Comparison of ENCODE assay signal across 11 cellular contexts in genomic region chr12:617304-617915, GRCh38. TPM values are rescaled to one million over a fixed set of nuclear protein-coding genes. Genes with fewer than 3 reads are reported as not detected.
DNase-seq lines count a peak whose midpoint lies in the region; ATAC-seq and TF ChIP-seq lines count a peak whose summit lies in the region.
"Had no signal": no experiment of that assay in that cellular context is flagged by ENCODE, and none has a peak within 500 bp of the region (broad histone marks: within the 10 kb centered on the region; RNA-seq: fewer than 3 reads in every experiment).

No MANE protein-coding gene starts in this region.

- H3K27me3 Mint-ChIP-seq in T-helper 17 cell (no peaks in the 10 kb centered on the region), osteocyte (ENCODE audit: unreplicated experiment) (no peaks in the 10 kb centered on the region)

- H3K9me3 Mint-ChIP-seq in osteocyte (ENCODE audit: unreplicated experiment) = no peaks in the 10 kb centered on the region

- H3K4me3 ChIP-seq in heart left ventricle (peak overlapping the region in 1 of 12 donors; percentile 8), trophoblast cell (ENCODE audit: low read depth, low read length) (no peak overlapping the region)
- H3K4me3 ChIP-seq: thyroid gland had no signal

- 32 to 48% (median 45%) methylated on average over 9 to 14 of the region's 14 CpGs for WGBS in heart left ventricle, 4 donors
- WGBS in trophoblast cell (ENCODE audit: extremely low coverage, insufficient coverage, insufficient read length) = no CpG with 5 or more reads among the region's 14 CpGs

- no peak overlapping the region for H2BK12ac ChIP-seq in trophoblast cell (ENCODE audit: low read length)

- H3K36me3 Mint-ChIP-seq in T-helper 17 cell (ENCODE audit: low read depth) (no peaks in the 10 kb centered on the region), osteocyte (ENCODE audit: unreplicated experiment) (no peaks in the 10 kb centered on the region)

- H3K4me2 ChIP-seq in trophoblast cell (ENCODE audit: low read length) = no peak overlapping the region

- no peak overlapping the region for H2BK5ac ChIP-seq in trophoblast cell (ENCODE audit: low read depth, low read length, poor library complexity)

- no peaks in the 10 kb centered on the region for H3K79me2 ChIP-seq in trophoblast cell (ENCODE audit: control insufficient read depth, insufficient read depth, low read length, poor library complexity)

- H3K23ac ChIP-seq in trophoblast cell (ENCODE audit: low read length) = no peak overlapping the region

- H3K36me3 ChIP-seq in heart left ventricle (no peaks in the 10 kb centered on the region), trophoblast cell (ENCODE audit: control insufficient read depth in 1 of 2, insufficient read depth in 2 of 2, low read length in 2 of 2) (no peaks in the 10 kb centered on the region)
- H3K36me3 ChIP-seq: thyroid gland had no signal

- TF ChIP-seq CTCF in heart left ventricle (IDR thresholded peaks at IDR 0.05) (no peak), osteocyte (IDR thresholded peaks at IDR 0.05) (no peak)

- no peak overlapping the region for H3K9ac ChIP-seq in trophoblast cell (ENCODE audit: low read length)

- no peak overlapping the region for H3K4me3 Mint-ChIP-seq in T-helper 17 cell
- H3K4me3 Mint-ChIP-seq in osteocyte (ENCODE audit: unreplicated experiment) = no peak overlapping the region

- no peak overlapping the region for H4K8ac ChIP-seq in trophoblast cell (ENCODE audit: low read depth, low read length)

- peak in 1 of 2 donors; percentile 43 for TF ChIP-seq POLR2A in heart left ventricle (IDR thresholded peaks at IDR 0.05)

- peak overlapping the region; percentile 8 for H3K18ac ChIP-seq in trophoblast cell (ENCODE audit: low read length)

- H3K27ac ChIP-seq in heart left ventricle (peak overlapping the region; percentile 16 to 82 (median 60)), trophoblast cell (ENCODE audit: low read depth, low read length) (peak overlapping the region; percentile 31)
- H3K27ac ChIP-seq: thyroid gland had no signal

- peaks cover 8 to 93% (median 40%) of the 10 kb centered on the region in 12 donors for H3K4me1 ChIP-seq in heart left ventricle
- peaks cover 0 to 6% of the 10 kb centered on the region in 2 experiments for H3K4me1 ChIP-seq in trophoblast cell (ENCODE audit: control insufficient read depth in 1 of 2, insufficient read depth in 2 of 2, low read length in 2 of 2)

- intact Hi-C loops in heart left ventricle (cut with DNase I) = no loop called here

- H3K27ac Mint-ChIP-seq in T-helper 17 cell (peak overlapping the region; percentile 29), osteocyte (ENCODE audit: unreplicated experiment) (no peak overlapping the region)

- H3K9me3 ChIP-seq in T-helper 17 cell (ENCODE audit: control insufficient read depth, low read length, poor library complexity, severe bottlenecking) (no peaks in the 10 kb centered on the region), heart left ventricle (no peaks in the 10 kb centered on the region), trophoblast cell (ENCODE audit: insufficient read depth, low read depth, low read length) (no peaks in the 10 kb centered on the region)
- H3K9me3 ChIP-seq: thyroid gland had no signal

- H3K4me1 Mint-ChIP-seq in T-helper 17 cell (peaks cover 12% of the 10 kb centered on the region), osteocyte (ENCODE audit: unreplicated experiment) (peaks cover 19% of the 10 kb centered on the region)

- H3K79me1 ChIP-seq in trophoblast cell (ENCODE audit: low read length) = peaks cover 5% of the 10 kb centered on the region

- H3K4ac ChIP-seq in trophoblast cell (ENCODE audit: low read depth, low read length) = no peak overlapping the region

- ATAC-seq in T-helper 17 cell (no peak), heart left ventricle (peak; percentile 27 to 59 (median 36))

- H3K27me3 ChIP-seq in heart left ventricle = no peaks in the 10 kb centered on the region
- H3K27me3 ChIP-seq in trophoblast cell (ENCODE audit: insufficient read depth, low read length) = no peaks in the 10 kb centered on the region
- H3K27me3 ChIP-seq: thyroid gland had no signal

- no peak overlapping the region for H3K14ac ChIP-seq in trophoblast cell (ENCODE audit: low read length)

- H4K91ac ChIP-seq in trophoblast cell (ENCODE audit: low read depth, low read length) = peak overlapping the region; percentile 7

- H2BK120ac ChIP-seq in trophoblast cell (ENCODE audit: insufficient read depth, low read length, poor library complexity) = no peak overlapping the region

- DNase-seq in ELF-1 (ENCODE audit: low read depth, low spot score) (peak; percentile 92), T-helper 17 cell (no peak), heart left ventricle (peak; percentile 36 to 83 (median 73)), trophoblast cell (peak in 1 of 2 donors; percentile 24), osteocyte (ENCODE audit: extremely low spot score, unreplicated experiment) (no peak), NCI-H2171 (lab: John Stamatoyannopoulos, UW) (no peak), NCI-H2029 (lab: John Stamatoyannopoulos, UW) (no peak)
- no peak for DNase-seq in stimulated activated CD4-positive, alpha-beta T cell treated with anti-CD3 and anti-CD28 coated beads, Interleukin-1b, Interleukin-23, amount 100 ng/mL, for 48 hours
- DNase-seq: activated CD4-positive, alpha-beta T cell treated with anti-CD3 and anti-CD28 coated beads for 1 hour; stimulated activated CD4-positive, alpha-beta T cell treated with anti-CD3 and anti-CD28 coated beads, Interleukin-4, amount 100 ng/mL, for 24 hours; thyroid gland had no signal

- no peak overlapping the region for H2AK5ac ChIP-seq in trophoblast cell (ENCODE audit: low read length)

- no peak overlapping the region for H4K12ac ChIP-seq in trophoblast cell (ENCODE audit: low read depth, low read length)

- H2AFZ ChIP-seq in trophoblast cell (ENCODE audit: insufficient read depth, low read length, poor library complexity) = no peak overlapping the region

RNA-seq across cellular contexts. Expression of gene NINJ2, which starts 45.8 kb away (rescaled TPM):
- total RNA-seq in T-helper 17 cell = 1 to 10 TPM; 6.1 to 6.3 TPM
- 1 to 10 TPM; 2.8 to 9.1 (median 5.2) TPM for total RNA-seq in heart left ventricle
- polyA plus RNA-seq in heart left ventricle = 10 to 100 TPM in 1 of 2 donors, 1 to 10 TPM in 1; 4.2 to 15.0 TPM
- polyA plus RNA-seq in trophoblast cell (2013) = 0.12 and 0.21 TPM in 2 replicates
- 1.3 and 2.3 TPM in 2 replicates for total RNA-seq in osteocyte

Comparison
In these comparisons a context has a peak if more than half of its experiments do, and no peak if none do; other contexts are left out.
1. DNase-seq: peak in ELF-1 (single experiment) and heart left ventricle (5 of 5); none in T-helper 17 cell (0 of 3), osteocyte (single experiment), stimulated activated CD4-positive, alpha-beta T cell treated with anti-CD3 and anti-CD28 coated beads, Interleukin-1b, Interleukin-23, amount 100 ng/mL, for 48 hours (single experiment), NCI-H2171 (single experiment) and NCI-H2029 (single experiment).